In genomic region chr16:56424404-56424765, GRCh38 we compare ENCODE assay signal across 8 cellular contexts. TPM values are rescaled to one million over a fixed set of nuclear protein-coding genes. Genes with fewer than 3 reads are reported as not detected.
A peak's percentile ranks its signal among the peaks of the same experiment; 100 is the strongest.
DNase-seq lines count a peak whose midpoint lies in the region; ATAC-seq lines count a peak whose summit lies in the region.

No MANE protein-coding gene starts in this region.

- peak overlapping the region; percentile 97 for H3K9ac ChIP-seq in skeletal muscle satellite cell (ENCODE audit: low read depth, low read length)

- no CpG with 5 or more reads among the region's 16 CpGs for WGBS in iPS DF 6.9 (ENCODE audit: insufficient coverage, insufficient read length)

- peaks cover 38% of the 10 kb centered on the region for H3K4me1 Mint-ChIP-seq in T-helper 1 cell treated with Interleukin-12 subunit alpha and Interleukin-12 subunit beta and Interleukin-4 antibody, amounts not matched to agents 30 μg/mL and 1 μg/mL, for 36 hours (ENCODE audit: low read depth)

- no peaks in the 10 kb centered on the region for H3K27me3 Mint-ChIP-seq in T-helper 1 cell treated with Interleukin-12 subunit alpha and Interleukin-12 subunit beta and Interleukin-4 antibody, amounts not matched to agents 30 μg/mL and 1 μg/mL, for 36 hours (ENCODE audit: low read depth)

- H3K27ac Mint-ChIP-seq in T-helper 1 cell treated with Interleukin-12 subunit alpha and Interleukin-12 subunit beta and Interleukin-4 antibody, amounts not matched to agents 30 μg/mL and 1 μg/mL, for 36 hours, result peak overlapping the region; percentile 84
- peak overlapping the region; percentile 89 to 96 for H3K27ac Mint-ChIP-seq in activated naive CD4-positive, alpha-beta T cell treated with anti-CD3 and anti-CD28 coated beads, Interleukin-2, amount 50 U/mL, for 72 hours

- no peak overlapping the region for H3K27ac ChIP-seq in iPS DF 6.9 (ENCODE audit: low read length)

- no peak for ATAC-seq in activated naive CD4-positive, alpha-beta T cell treated with anti-CD3 and anti-CD28 coated beads, Interleukin-2, amount 50 U/mL, for 72 hours
- no peak for ATAC-seq in HG03135 (IDR thresholded peaks at IDR 0.05; ENCODE audit: unreplicated experiment)

- H3K9me3 ChIP-seq in iPS DF 6.9 (ENCODE audit: control insufficient read depth, insufficient read depth, low read length) (no peaks in the 10 kb centered on the region), skeletal muscle satellite cell (replicated peaks; ENCODE audit: low read length) (no peaks in the 10 kb centered on the region)

- no peaks in the 10 kb centered on the region for H3K36me3 ChIP-seq in iPS DF 6.9 (ENCODE audit: control insufficient read depth, insufficient read depth, low read length)
- H3K36me3 ChIP-seq in skeletal muscle satellite cell (ENCODE audit: insufficient read depth, low read length), result no peaks in the 10 kb centered on the region

- no peaks in the 10 kb centered on the region for H3K9me3 Mint-ChIP-seq in T-helper 1 cell treated with Interleukin-12 subunit alpha and Interleukin-12 subunit beta and Interleukin-4 antibody, amounts not matched to agents 30 μg/mL and 1 μg/mL, for 36 hours
- no peaks in the 10 kb centered on the region for H3K9me3 Mint-ChIP-seq in activated naive CD4-positive, alpha-beta T cell treated with anti-CD3 and anti-CD28 coated beads, Interleukin-2, amount 50 U/mL, for 72 hours

- H3K36me3 Mint-ChIP-seq in T-helper 1 cell treated with Interleukin-12 subunit alpha and Interleukin-12 subunit beta and Interleukin-4 antibody, amounts not matched to agents 30 μg/mL and 1 μg/mL, for 36 hours (ENCODE audit: low read depth), result peaks cover 4% of the 10 kb centered on the region
- peaks cover 0 to 5% of the 10 kb centered on the region in 2 donors for H3K36me3 Mint-ChIP-seq in activated naive CD4-positive, alpha-beta T cell treated with anti-CD3 and anti-CD28 coated beads, Interleukin-2, amount 50 U/mL, for 72 hours

- no peak for DNase-seq in T-helper 1 cell
- DNase-seq in activated naive CD4-positive, alpha-beta T cell treated with anti-CD3 and anti-CD28 coated beads, Interleukin-2, amount 50 U/mL, for 72 hours (ENCODE audit: low spot score in 2 of 2), result no peak
- DNase-seq in iPS DF 6.9 (ENCODE audit: low read depth, low spot score), result no peak
- no peak for DNase-seq in activated gamma-delta T cell (lab: John Stamatoyannopoulos, UW)
- no peak for DNase-seq in kidney glomerular epithelial cell (lab: John Stamatoyannopoulos, UW)

- H3K4me1 ChIP-seq in iPS DF 6.9 (ENCODE audit: control insufficient read depth, insufficient read depth, low read length), result no peaks in the 10 kb centered on the region
- peaks cover 23% of the 10 kb centered on the region for H3K4me1 ChIP-seq in skeletal muscle satellite cell (ENCODE audit: control insufficient read depth, insufficient read depth, low read length)

- H3K27me3 ChIP-seq in iPS DF 6.9 (ENCODE audit: control insufficient read depth, insufficient read depth, low read length) (no peaks in the 10 kb centered on the region; the same call in 1 of the 2 replicates), skeletal muscle satellite cell (ENCODE audit: control insufficient read depth, insufficient read depth, low read length) (no peaks in the 10 kb centered on the region)

- H3K4me2 ChIP-seq in skeletal muscle satellite cell (ENCODE audit: low read length), result peak overlapping the region; percentile 86

- H3K4me3 ChIP-seq in iPS DF 6.9 (ENCODE audit: low read length) (peak overlapping the region; percentile 91; the same call in 1 of the 2 replicates), skeletal muscle satellite cell (ENCODE audit: low read length) (peak overlapping the region; percentile 75)

- H3K4me3 Mint-ChIP-seq in T-helper 1 cell treated with Interleukin-12 subunit alpha and Interleukin-12 subunit beta and Interleukin-4 antibody, amounts not matched to agents 30 μg/mL and 1 μg/mL, for 36 hours, result peak overlapping the region; percentile 97

RNA-seq across cellular contexts. Expression of gene AMFR, which starts 1.0 kb away (rescaled TPM):
- total RNA-seq in activated naive CD4-positive, alpha-beta T cell treated with anti-CD3 and anti-CD28 coated beads, Interleukin-2, amount 50 U/mL, for 72 hours, result 10 to 100 TPM; 29.7 to 32.3 TPM
- total RNA-seq in skeletal muscle satellite cell (2012; rRNA removed), result 140 and 160 TPM in 2 replicates

RNA-seq across cellular contexts. Expression of gene NUDT21, which starts 26.7 kb away (rescaled TPM):
- total RNA-seq in activated naive CD4-positive, alpha-beta T cell treated with anti-CD3 and anti-CD28 coated beads, Interleukin-2, amount 50 U/mL, for 72 hours, result 100 to 1,000 TPM; 308 to 362 TPM
- 60.7 and 79.1 TPM in 2 replicates for total RNA-seq in skeletal muscle satellite cell (2012; rRNA removed)

RNA-seq across cellular contexts. Expression of gene OGFOD1, which starts 27.0 kb away (rescaled TPM):
- 10 to 100 TPM; 45.0 to 50.9 TPM for total RNA-seq in activated naive CD4-positive, alpha-beta T cell treated with anti-CD3 and anti-CD28 coated beads, Interleukin-2, amount 50 U/mL, for 72 hours
- total RNA-seq in skeletal muscle satellite cell (2012; rRNA removed), result 76.6 and 77.8 TPM in 2 replicates
